In the genomic region with DNA sequence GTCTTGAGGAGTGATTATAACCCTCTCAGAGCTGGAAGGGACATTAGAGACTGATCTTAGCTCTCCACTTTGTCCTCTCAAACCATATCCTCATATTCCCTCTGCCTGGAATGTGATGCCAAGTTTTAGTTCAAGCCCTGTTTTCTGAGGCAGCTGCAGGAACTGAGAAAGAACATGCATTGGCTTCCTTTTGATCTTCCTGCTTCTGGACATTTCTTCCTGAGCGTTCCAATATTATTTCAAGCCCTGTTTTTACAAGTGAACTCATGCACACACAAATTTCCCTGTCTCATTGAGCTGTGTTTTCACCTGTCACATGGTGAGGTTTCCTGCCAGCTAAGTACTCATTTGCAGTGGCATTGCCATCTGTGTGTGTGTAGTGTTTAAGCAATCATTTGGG, we compare ENCODE assay signal across 15 cellular contexts. TPM values are rescaled to one million over a fixed set of nuclear protein-coding genes. Genes with fewer than 3 reads are reported as not detected.
DNase-seq lines count a peak whose midpoint lies in the region; ATAC-seq and TF ChIP-seq lines count a peak whose summit lies in the region.
"Had no signal": no experiment of that assay in that cellular context is flagged by ENCODE, and none has a peak within 500 bp of the region (broad histone marks: within the 10 kb centered on the region; RNA-seq: fewer than 3 reads in every experiment).

No MANE protein-coding gene starts in this region.

- POLR2A ChIA-PET in WTC11 (lab: Charles Lee): no interaction called here

- H3K27me3 Mint-ChIP-seq in immature natural killer cell (ENCODE audit: low read depth in 3 of 3) (no peaks in the 10 kb centered on the region), WTC11 (ENCODE audit: low read depth) (no peaks in the 10 kb centered on the region)

- H3K36me3 Mint-ChIP-seq in immature natural killer cell: peaks cover 0 to 4% (median 0%) of the 10 kb centered on the region in 3 donors
- H3K36me3 Mint-ChIP-seq in WTC11: no peaks in the 10 kb centered on the region

- H3K4me1 Mint-ChIP-seq in immature natural killer cell (peaks cover 6 to 16% of the 10 kb centered on the region in 2 donors), WTC11 (peaks cover 17% of the 10 kb centered on the region)

- intact Hi-C loops in body of pancreas (cut with DNase I): no loop called here
- intact Hi-C loops in left lung (cut with DNase I): no loop called here
- intact Hi-C loops in thyroid gland (cut with DNase I): no loop called here

- TF ChIP-seq POLR2A in body of pancreas (IDR thresholded peaks at IDR 0.05) (no peak), thyroid gland (IDR thresholded peaks at IDR 0.05) (peak in 1 of 2 donors; percentile 14)

- TF ChIP-seq CTCF in body of pancreas (IDR thresholded peaks at IDR 0.05) (no peak), left lung (IDR thresholded peaks at IDR 0.05) (no peak), thyroid gland (IDR thresholded peaks at IDR 0.05) (no peak), WTC11 (IDR thresholded peaks at IDR 0.05) (no peak)

- DNase-seq in NCI-H526 (lab: John Stamatoyannopoulos, UW) (peak; percentile 15 to 19), NCI-H526 treated with DMSO at 0.1 percent for 48 hours (lab: John Stamatoyannopoulos, UW) (no peak), body of pancreas (peak in 2 of 4 donors; percentile 13 to 29), left lung (no peak), thyroid gland (peak; percentile 67 to 68), T-helper 9 cell (no peak), immature natural killer cell (no peak), WTC11 (ENCODE audit: low spot score) (no peak)
- DNase-seq: activated CD4-positive, alpha-beta T cell treated with anti-CD3 and anti-CD28 coated beads for 4 hours; activated gamma-delta T cell; cortex of kidney; DND-41; NCI-H510A; stimulated activated CD4-positive, alpha-beta T cell treated with anti-CD3 and anti-CD28 coated beads, Interleukin-15, amount 100 ng/mL, for 24 hours had no signal

- H3K9me3 ChIP-seq in body of pancreas (no peaks in the 10 kb centered on the region), left lung (no peaks in the 10 kb centered on the region), thyroid gland (no peaks in the 10 kb centered on the region)
- H3K9me3 ChIP-seq: SJSA1 had no signal

- ATAC-seq in body of pancreas (peak; percentile 33), left lung (peak; percentile 49), WTC11 (no peak)

- H3K27ac ChIP-seq in body of pancreas (peak overlapping the region in 2 of 4 donors; percentile 18 to 36), left lung (no peak overlapping the region), thyroid gland (peak overlapping the region; percentile 52 to 90 (median 79))
- H3K27ac ChIP-seq: SJSA1 had no signal

- 0 to 3% methylated on average over 1 of the region's 1 CpG for WGBS in body of pancreas, 2 donors
- WGBS in thyroid gland, 2 donors: 3 to 8% methylated on average over 1 of the region's 1 CpG

- H3K36me3 ChIP-seq in body of pancreas (replicated peaks in 1 of 2; ENCODE audit: insufficient read depth in 1 of 2, low read depth in 2 of 2) (no peaks in the 10 kb centered on the region), left lung (no peaks in the 10 kb centered on the region), thyroid gland (no peaks in the 10 kb centered on the region)
- H3K36me3 ChIP-seq: SJSA1 had no signal

- H3K4me3 Mint-ChIP-seq in immature natural killer cell (no peak overlapping the region), WTC11 (no peak overlapping the region)

- H3K4me3 ChIP-seq in body of pancreas (no peak overlapping the region), left lung (no peak overlapping the region), thyroid gland (replicated peaks in 1 of 3) (no peak overlapping the region)
- H3K4me3 ChIP-seq: SJSA1 had no signal

- CTCF ChIA-PET in WTC11 (lab: Charles Lee): interaction anchor here (1.4 to 2.0 kb wide), 2 partner anchors 17 to 76 kb away, joined by 5 to 8 read pairs; partner anchors contain the start of gene FOCAD

- H3K27ac Mint-ChIP-seq in immature natural killer cell (peak overlapping the region in 1 of 6 donors; percentile 13), WTC11 (no peak overlapping the region)

- H3K9me3 Mint-ChIP-seq in immature natural killer cell: no peaks in the 10 kb centered on the region
- no peaks in the 10 kb centered on the region for H3K9me3 Mint-ChIP-seq in WTC11

- H3K27me3 ChIP-seq in body of pancreas (no peaks in the 10 kb centered on the region), left lung (no peaks in the 10 kb centered on the region), thyroid gland (no peaks in the 10 kb centered on the region)
- H3K27me3 ChIP-seq: SJSA1 had no signal

- peaks cover 36% of the 10 kb centered on the region for H3K4me1 ChIP-seq in body of pancreas
- peaks cover 6 to 7% of the 10 kb centered on the region in 2 donors for H3K4me1 ChIP-seq in left lung
- peaks cover 9 to 36% of the 10 kb centered on the region in 2 donors for H3K4me1 ChIP-seq in thyroid gland
- H3K4me1 ChIP-seq: SJSA1 had no signal

TF ChIP-seq in WTC11, 78 proteins besides CTCF, POLR2A, EP300 and RAD21 (continues in another document):
- no peak for TF ChIP-seq EMX1 (CRISPR knock-in tag; IDR thresholded peaks at IDR 0.05)
- no peak for TF ChIP-seq NFYB (CRISPR knock-in tag; conservative IDR thresholded peaks at IDR 0.05; ENCODE audit: low read depth)
- TF ChIP-seq NR1H2 (CRISPR knock-in tag; IDR thresholded peaks at IDR 0.05): no peak
- TF ChIP-seq, protein P1, sequence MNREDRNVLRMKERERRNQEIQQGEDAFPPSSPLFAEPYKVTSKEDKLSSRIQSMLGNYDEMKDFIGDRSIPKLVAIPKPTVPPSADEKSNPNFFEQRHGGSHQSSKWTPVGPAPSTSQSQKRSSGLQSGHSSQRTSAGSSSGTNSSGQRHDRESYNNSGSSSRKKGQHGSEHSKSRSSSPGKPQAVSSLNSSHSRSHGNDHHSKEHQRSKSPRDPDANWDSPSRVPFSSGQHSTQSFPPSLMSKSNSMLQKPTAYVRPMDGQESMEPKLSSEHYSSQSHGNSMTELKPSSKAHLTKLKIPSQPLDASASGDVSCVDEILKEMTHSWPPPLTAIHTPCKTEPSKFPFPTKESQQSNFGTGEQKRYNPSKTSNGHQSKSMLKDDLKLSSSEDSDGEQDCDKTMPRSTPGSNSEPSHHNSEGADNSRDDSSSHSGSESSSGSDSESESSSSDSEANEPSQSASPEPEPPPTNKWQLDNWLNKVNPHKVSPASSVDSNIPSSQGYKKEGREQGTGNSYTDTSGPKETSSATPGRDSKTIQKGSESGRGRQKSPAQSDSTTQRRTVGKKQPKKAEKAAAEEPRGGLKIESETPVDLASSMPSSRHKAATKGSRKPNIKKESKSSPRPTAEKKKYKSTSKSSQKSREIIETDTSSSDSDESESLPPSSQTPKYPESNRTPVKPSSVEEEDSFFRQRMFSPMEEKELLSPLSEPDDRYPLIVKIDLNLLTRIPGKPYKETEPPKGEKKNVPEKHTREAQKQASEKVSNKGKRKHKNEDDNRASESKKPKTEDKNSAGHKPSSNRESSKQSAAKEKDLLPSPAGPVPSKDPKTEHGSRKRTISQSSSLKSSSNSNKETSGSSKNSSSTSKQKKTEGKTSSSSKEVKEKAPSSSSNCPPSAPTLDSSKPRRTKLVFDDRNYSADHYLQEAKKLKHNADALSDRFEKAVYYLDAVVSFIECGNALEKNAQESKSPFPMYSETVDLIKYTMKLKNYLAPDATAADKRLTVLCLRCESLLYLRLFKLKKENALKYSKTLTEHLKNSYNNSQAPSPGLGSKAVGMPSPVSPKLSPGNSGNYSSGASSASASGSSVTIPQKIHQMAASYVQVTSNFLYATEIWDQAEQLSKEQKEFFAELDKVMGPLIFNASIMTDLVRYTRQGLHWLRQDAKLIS (CRISPR knock-in tag; IDR thresholded peaks at IDR 0.05; ENCODE audit: borderline replicate concordance): no peak
- no peak for TF ChIP-seq CREM (CRISPR knock-in tag; IDR thresholded peaks at IDR 0.05)
- TF ChIP-seq GRHL2 (CRISPR knock-in tag; IDR thresholded peaks at IDR 0.05; ENCODE audit: insufficient replicate concordance, severe bottlenecking): no peak
- TF ChIP-seq, protein P2, sequence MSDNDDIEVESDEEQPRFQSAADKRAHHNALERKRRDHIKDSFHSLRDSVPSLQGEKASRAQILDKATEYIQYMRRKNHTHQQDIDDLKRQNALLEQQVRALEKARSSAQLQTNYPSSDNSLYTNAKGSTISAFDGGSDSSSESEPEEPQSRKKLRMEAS (CRISPR knock-in tag; IDR thresholded peaks at IDR 0.05): no peak
- TF ChIP-seq CREB1 (CRISPR knock-in tag; IDR thresholded peaks at IDR 0.05): no peak
- TF ChIP-seq, protein P3, sequence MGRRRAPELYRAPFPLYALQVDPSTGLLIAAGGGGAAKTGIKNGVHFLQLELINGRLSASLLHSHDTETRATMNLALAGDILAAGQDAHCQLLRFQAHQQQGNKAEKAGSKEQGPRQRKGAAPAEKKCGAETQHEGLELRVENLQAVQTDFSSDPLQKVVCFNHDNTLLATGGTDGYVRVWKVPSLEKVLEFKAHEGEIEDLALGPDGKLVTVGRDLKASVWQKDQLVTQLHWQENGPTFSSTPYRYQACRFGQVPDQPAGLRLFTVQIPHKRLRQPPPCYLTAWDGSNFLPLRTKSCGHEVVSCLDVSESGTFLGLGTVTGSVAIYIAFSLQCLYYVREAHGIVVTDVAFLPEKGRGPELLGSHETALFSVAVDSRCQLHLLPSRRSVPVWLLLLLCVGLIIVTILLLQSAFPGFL (CRISPR knock-in tag; IDR thresholded peaks at IDR 0.05; ENCODE audit: borderline replicate concordance): no peak
- TF ChIP-seq, protein P4, sequence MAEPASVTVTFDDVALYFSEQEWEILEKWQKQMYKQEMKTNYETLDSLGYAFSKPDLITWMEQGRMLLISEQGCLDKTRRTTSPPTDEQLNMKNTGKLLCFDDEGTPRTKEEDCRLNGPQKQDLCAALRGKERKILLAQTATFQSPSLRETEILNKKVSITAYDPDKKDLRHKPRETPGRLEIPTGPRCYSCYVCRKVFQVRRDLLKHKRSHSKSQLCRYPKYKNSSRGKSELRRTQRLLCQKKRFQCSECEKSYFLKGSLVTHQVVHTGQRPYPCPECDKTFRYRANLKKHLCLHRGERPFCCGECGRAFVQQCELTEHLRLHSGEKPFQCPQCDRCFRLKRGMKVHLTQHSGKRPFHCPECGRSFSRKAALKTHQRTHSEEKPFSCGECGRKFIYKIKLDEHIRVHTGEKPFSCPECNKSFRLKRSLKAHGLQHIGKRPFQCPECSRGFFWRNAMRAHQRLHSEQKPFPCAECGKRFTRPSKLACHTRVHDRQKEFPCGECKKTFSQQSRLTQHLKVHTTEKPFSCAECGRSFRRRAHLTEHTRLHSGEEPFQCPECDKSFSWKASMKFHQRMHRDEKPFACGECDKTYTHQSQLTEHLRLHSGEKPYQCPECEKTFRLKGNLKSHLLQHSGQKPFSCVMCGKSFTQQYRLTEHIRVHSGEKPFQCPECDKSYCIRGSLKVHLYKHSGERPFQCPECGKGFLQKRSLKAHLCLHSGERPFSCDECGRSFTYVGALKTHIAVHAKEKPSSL (CRISPR knock-in tag; conservative IDR thresholded peaks at IDR 0.05): no peak

RNA-seq across cellular contexts. Expression of gene FOCAD, which starts 17.0 kb away (rescaled TPM):
- total RNA-seq in body of pancreas (10 to 100 TPM; 21.5 to 85.7 TPM), left lung (10 to 100 TPM; 39.8 to 43.1 TPM), thyroid gland (100 to 1,000 TPM in 1 of 4 donors, 10 to 100 TPM in 3; 49.3 to 139 (median 92.8) TPM), WTC11 (2021) (34.3 to 37.1 TPM (median 36.3 TPM) in 3 replicates)
- 10 to 100 TPM in 2 of 3 donors, 1 to 10 TPM in 1; 9.1 to 18.5 (median 13.9) TPM for polyA plus RNA-seq in immature natural killer cell

Comparison
In these comparisons a context has a peak if more than half of its experiments do, and no peak if none do; other contexts are left out.
1. DNase-seq: peak in NCI-H526 (2 of 2) and thyroid gland (2 of 2); none in NCI-H526 treated with DMSO at 0.1 percent for 48 hours (single experiment), left lung (0 of 2), T-helper 9 cell (single experiment), immature natural killer cell (0 of 3) and WTC11 (single experiment).
2. H3K27ac ChIP-seq: peak in thyroid gland (3 of 3); none in left lung (0 of 2).